Comparison of ENCODE assay signal across 8 cellular contexts in the genomic region with DNA sequence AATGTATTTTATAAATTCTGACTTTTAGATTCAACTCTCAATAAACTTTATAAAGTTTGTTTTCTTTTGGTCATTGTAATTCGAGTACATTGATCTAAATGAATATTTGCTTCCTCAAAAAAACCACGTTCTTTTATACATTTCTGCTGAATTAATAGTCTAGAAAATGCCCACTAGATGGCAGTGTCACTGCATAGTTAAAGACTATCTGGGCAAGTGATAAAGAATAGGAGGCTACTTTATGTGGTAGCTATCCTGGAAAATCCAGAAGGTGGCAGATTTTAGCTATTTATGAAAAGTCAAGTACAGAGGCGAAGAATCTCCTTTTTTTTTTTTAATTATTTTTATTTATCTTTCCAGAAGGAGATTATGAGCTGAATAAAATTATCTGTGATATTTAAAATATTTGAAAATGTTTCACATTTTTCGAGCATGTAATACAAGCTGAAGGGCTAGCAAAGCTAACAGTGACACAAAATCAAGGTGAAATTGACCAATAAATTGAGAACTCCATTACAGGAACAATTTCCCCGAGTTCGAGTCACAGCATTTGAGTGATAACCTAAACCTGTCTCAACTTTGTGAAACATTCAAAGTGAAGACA.
DNase-seq lines count a peak whose midpoint lies in the region; ATAC-seq and TF ChIP-seq lines count a peak whose summit lies in the region.

No MANE protein-coding gene starts in this region.

- H3K36me3 Mint-ChIP-seq in natural killer cell (no peaks in the 10 kb centered on the region), H9 (ENCODE audit: insufficient read depth in 1 of 3, low read depth in 3 of 3) (peaks cover 0 to 13% (median 0%) of the 10 kb centered on the region in 3 experiments; a peak in 3 of 7 replicates), chondrocyte (ENCODE audit: low read depth) (no peaks in the 10 kb centered on the region)
- no peaks in the 10 kb centered on the region for H3K36me3 Mint-ChIP-seq in natural killer cell treated with Interleukin-12 subunit alpha and Interleukin-12 subunit beta and Interleukin-15 and Interleukin-18, amount 100 ng/mL, for 72 hours

- H3K27me3 Mint-ChIP-seq in natural killer cell (ENCODE audit: low read depth in 2 of 2) (no peaks in the 10 kb centered on the region), H9 (ENCODE audit: low read depth) (peaks cover 56% of the 10 kb centered on the region), chondrocyte (ENCODE audit: low read depth) (peaks cover 7% of the 10 kb centered on the region)
- peaks cover 0 to 6% of the 10 kb centered on the region in 2 donors for H3K27me3 Mint-ChIP-seq in natural killer cell treated with Interleukin-12 subunit alpha and Interleukin-12 subunit beta and Interleukin-15 and Interleukin-18, amount 100 ng/mL, for 72 hours

- no peak overlapping the region for H2BK5ac ChIP-seq in H9 (ENCODE audit: insufficient read length, low read length)

- TF ChIP-seq CTCF in natural killer cell (IDR thresholded peaks at IDR 0.05) (peak; percentile 63), H9 (conservative IDR thresholded peaks at IDR 0.05) (peak; percentile 99), OCI-LY1 (IDR thresholded peaks at IDR 0.05; ENCODE audit: low read length) (peak; percentile 83), chondrocyte (IDR thresholded peaks at IDR 0.05) (peak; percentile 99), right lobe of liver (IDR thresholded peaks at IDR 0.05) (peak; percentile 71 to 93 (median 90))

- H3K4me1 Mint-ChIP-seq in natural killer cell (peaks cover 0 to 4% of the 10 kb centered on the region in 2 donors), H9 (no peaks in the 10 kb centered on the region; a peak in 2 of 4 replicates), chondrocyte (ENCODE audit: low read depth) (no peaks in the 10 kb centered on the region)
- no peaks in the 10 kb centered on the region for H3K4me1 Mint-ChIP-seq in natural killer cell treated with Interleukin-12 subunit alpha and Interleukin-12 subunit beta and Interleukin-15 and Interleukin-18, amount 100 ng/mL, for 72 hours (ENCODE audit: low read depth in 2 of 2)

- H4K20me1 ChIP-seq in H9 (ENCODE audit: control insufficient read depth, insufficient read depth, insufficient read length) (no peaks in the 10 kb centered on the region), OCI-LY1 (ENCODE audit: insufficient read depth, low read length) (no peaks in the 10 kb centered on the region)

- no peaks in the 10 kb centered on the region for H3F3A ChIP-seq in OCI-LY1 (ENCODE audit: insufficient read depth, low read length)

- no peaks in the 10 kb centered on the region for H3K9me2 ChIP-seq in OCI-LY1 (ENCODE audit: low read depth, low read length)

- H3K27ac Mint-ChIP-seq in natural killer cell (no peak overlapping the region), H9 (no peak overlapping the region), chondrocyte (ENCODE audit: unreplicated experiment) (no peak overlapping the region)
- H3K27ac Mint-ChIP-seq in natural killer cell treated with Interleukin-12 subunit alpha and Interleukin-12 subunit beta and Interleukin-15 and Interleukin-18, amount 100 ng/mL, for 72 hours: no peak overlapping the region

- H2BK12ac ChIP-seq in H9 (ENCODE audit: insufficient read length, low read depth, low read length): no peak overlapping the region

- H3K4me3 ChIP-seq in OCI-LY1 (ENCODE audit: low read depth, low read length, poor library complexity, severe bottlenecking) (no peak overlapping the region), right lobe of liver (no peak overlapping the region)
- no peak overlapping the region for H3K4me3 ChIP-seq in effector memory CD4-positive, alpha-beta T cell (ENCODE audit: insufficient read depth, low read depth, low read length, poor library complexity, severe bottlenecking)

- no peaks in the 10 kb centered on the region for H3K79me2 ChIP-seq in H9 (ENCODE audit: insufficient read depth, low read length)
- H3K79me2 ChIP-seq in OCI-LY1 (ENCODE audit: insufficient read depth, low read length): no peaks in the 10 kb centered on the region

- no CpG with 5 or more reads among the region's 6 CpGs for WGBS in H9 (ENCODE audit: extremely low coverage, insufficient read length, low lambda C conversion rate)
- WGBS in right lobe of liver (ENCODE audit: insufficient coverage, low coverage, low lambda C conversion rate, missing lambda C conversion rate): 10% methylated on average over 6 of the region's 6 CpGs

- TF ChIP-seq POLR2A in right lobe of liver (IDR thresholded peaks at IDR 0.05): no peak

- H3K27ac ChIP-seq in H9 (ENCODE audit: insufficient read length, low read depth, low read length) (no peak overlapping the region), OCI-LY1 (ENCODE audit: low read depth, low read length, poor library complexity, severe bottlenecking) (no peak overlapping the region), right lobe of liver (no peak overlapping the region)
- no peak overlapping the region for H3K27ac ChIP-seq in effector memory CD4-positive, alpha-beta T cell (ENCODE audit: insufficient read depth, low read length, poor library complexity, severe bottlenecking)

- no peak overlapping the region for H4K5ac ChIP-seq in H9 (ENCODE audit: insufficient read length, low read depth, low read length)

- no peaks in the 10 kb centered on the region for H3K23me2 ChIP-seq in H9 (ENCODE audit: insufficient read length, low read depth, low read length, poor library complexity, severe bottlenecking)

- no peak overlapping the region for H3T11ph ChIP-seq in H9 (ENCODE audit: low read length)

- H2BK20ac ChIP-seq in H9 (ENCODE audit: low read depth, low read length, poor library complexity, severe bottlenecking): no peak overlapping the region

- H4K8ac ChIP-seq in H9 (replicated peaks; ENCODE audit: insufficient read length, low read depth, low read length): no peak overlapping the region

- H2BK15ac ChIP-seq in H9 (ENCODE audit: low read depth, low read length): no peak overlapping the region

- ATAC-seq in natural killer cell (peak in 1 of 3 donors; percentile 61), right lobe of liver (peak; percentile 94 to 98 (median 97))
- ATAC-seq in natural killer cell treated with Interleukin-12 subunit alpha and Interleukin-12 subunit beta and Interleukin-15 and Interleukin-18, amount 100 ng/mL, for 72 hours: no peak

- no peak overlapping the region for H3K23ac ChIP-seq in H9 (ENCODE audit: insufficient read length, low read depth, low read length)

- H3K9me3 ChIP-seq in H9 (ENCODE audit: control insufficient read depth, low read depth, low read length) (no peaks in the 10 kb centered on the region), OCI-LY1 (ENCODE audit: low read length) (no peaks in the 10 kb centered on the region), right lobe of liver (no peaks in the 10 kb centered on the region)
- no peaks in the 10 kb centered on the region for H3K9me3 ChIP-seq in effector memory CD4-positive, alpha-beta T cell (ENCODE audit: control insufficient read depth, low read length)

- H2AFZ ChIP-seq in H9 (ENCODE audit: low read length) (no peak overlapping the region), OCI-LY1 (ENCODE audit: low read length) (no peak overlapping the region)

- H3K9ac ChIP-seq in H9 (ENCODE audit: extremely low read depth, insufficient read length, low read length): no peak overlapping the region
- no peak overlapping the region for H3K9ac ChIP-seq in OCI-LY1 (ENCODE audit: low read length)

- H3K79me1 ChIP-seq in H9 (ENCODE audit: insufficient read depth, low read depth, low read length, poor library complexity, severe bottlenecking): no peaks in the 10 kb centered on the region

- H3K4me2 ChIP-seq in H9 (ENCODE audit: insufficient read depth, insufficient read length, low read length) (no peak overlapping the region), OCI-LY1 (ENCODE audit: low read length) (no peak overlapping the region)

- no peak overlapping the region for H3K4ac ChIP-seq in H9 (ENCODE audit: low read depth, low read length)

- no peak overlapping the region for H3K4me3 Mint-ChIP-seq in natural killer cell
- no peak overlapping the region for H3K4me3 Mint-ChIP-seq in natural killer cell treated with Interleukin-12 subunit alpha and Interleukin-12 subunit beta and Interleukin-15 and Interleukin-18, amount 100 ng/mL, for 72 hours
- no peak overlapping the region for H3K4me3 Mint-ChIP-seq in H9
- H3K4me3 Mint-ChIP-seq in chondrocyte (ENCODE audit: unreplicated experiment): no peak overlapping the region

- no peak overlapping the region for H2AK5ac ChIP-seq in H9 (ENCODE audit: insufficient read length, low read length)

- H4K91ac ChIP-seq in H9 (ENCODE audit: insufficient read length, low read depth, low read length): no peak overlapping the region

- H3K56ac ChIP-seq in H9 (ENCODE audit: insufficient read length, low read depth, low read length): no peak overlapping the region

- H2BK120ac ChIP-seq in H9 (ENCODE audit: low read depth, low read length, poor library complexity, severe bottlenecking): no peak overlapping the region

- H3K36me3 ChIP-seq in OCI-LY1 (ENCODE audit: insufficient read depth, low read length): no peaks in the 10 kb centered on the region
- no peaks in the 10 kb centered on the region for H3K36me3 ChIP-seq in right lobe of liver
- no peaks in the 10 kb centered on the region for H3K36me3 ChIP-seq in effector memory CD4-positive, alpha-beta T cell (ENCODE audit: control insufficient read depth, insufficient read depth, low read length)

- H3K4me1 ChIP-seq in H9 (ENCODE audit: insufficient read depth, low read length) (no peaks in the 10 kb centered on the region), OCI-LY1 (ENCODE audit: insufficient read depth, low read length, severe bottlenecking) (no peaks in the 10 kb centered on the region), right lobe of liver (no peaks in the 10 kb centered on the region)
- H3K4me1 ChIP-seq in effector memory CD4-positive, alpha-beta T cell (ENCODE audit: control insufficient read depth, insufficient read depth, low read length, poor library complexity, severe bottlenecking): no peaks in the 10 kb centered on the region

- no peak for DNase-seq in natural killer cell
- no peak for DNase-seq in natural killer cell treated with Interleukin-12 subunit alpha and Interleukin-12 subunit beta and Interleukin-15 and Interleukin-18, amount 100 ng/mL, for 72 hours (ENCODE audit: low spot score)
- no peak for DNase-seq in H9
- DNase-seq in Kasumi-1 (lab: John Stamatoyannopoulos, UW): peak; percentile 83 to 96
- no peak for DNase-seq in chondrocyte (ENCODE audit: low spot score)
- no peak for DNase-seq in right lobe of liver
- DNase-seq in effector memory CD4-positive, alpha-beta T cell: no peak

- H3K14ac ChIP-seq in H9 (ENCODE audit: insufficient read depth, low read length): no peak overlapping the region

- no peak overlapping the region for H3K18ac ChIP-seq in H9 (ENCODE audit: insufficient read length, low read depth, low read length)

- intact Hi-C loops in natural killer cell (cut with micrococcal nuclease): no loop called here
- intact Hi-C loops in right lobe of liver (cut with DNase I): no loop called here

- no peaks in the 10 kb centered on the region for H3K27me3 ChIP-seq in H9 (ENCODE audit: insufficient read depth, low read length)
- no peaks in the 10 kb centered on the region for H3K27me3 ChIP-seq in OCI-LY1 (ENCODE audit: insufficient read depth, low read length)
- H3K27me3 ChIP-seq in right lobe of liver: no peaks in the 10 kb centered on the region
- no peaks in the 10 kb centered on the region for H3K27me3 ChIP-seq in effector memory CD4-positive, alpha-beta T cell (replicated peaks; ENCODE audit: control insufficient read depth, insufficient read depth, low read length, poor library complexity, severe bottlenecking)

- H3K9me3 Mint-ChIP-seq in natural killer cell (no peaks in the 10 kb centered on the region), H9 (peaks cover 6 to 8% of the 10 kb centered on the region in 2 experiments), chondrocyte (ENCODE audit: low read depth) (no peaks in the 10 kb centered on the region)
- H3K9me3 Mint-ChIP-seq in natural killer cell treated with Interleukin-12 subunit alpha and Interleukin-12 subunit beta and Interleukin-15 and Interleukin-18, amount 100 ng/mL, for 72 hours: no peaks in the 10 kb centered on the region

Comparison
In these comparisons a context has a peak if more than half of its experiments do, and no peak if none do; other contexts are left out.
1. ATAC-seq: peak in right lobe of liver (4 of 4); none in natural killer cell treated with Interleukin-12 subunit alpha and Interleukin-12 subunit beta and Interleukin-15 and Interleukin-18, amount 100 ng/mL, for 72 hours (0 of 2).
2. DNase-seq: peak in Kasumi-1 (2 of 2); none in natural killer cell (single experiment), natural killer cell treated with Interleukin-12 subunit alpha and Interleukin-12 subunit beta and Interleukin-15 and Interleukin-18, amount 100 ng/mL, for 72 hours (single experiment), H9 (single experiment), chondrocyte (single experiment), right lobe of liver (0 of 3) and effector memory CD4-positive, alpha-beta T cell (0 of 3).
3. Peak in every context shown above with its lines, with median percentiles within 50 percentile points of each other: CTCF ChIP-seq.